ENCODE assay signal across 8 cellular contexts in the genomic region with DNA sequence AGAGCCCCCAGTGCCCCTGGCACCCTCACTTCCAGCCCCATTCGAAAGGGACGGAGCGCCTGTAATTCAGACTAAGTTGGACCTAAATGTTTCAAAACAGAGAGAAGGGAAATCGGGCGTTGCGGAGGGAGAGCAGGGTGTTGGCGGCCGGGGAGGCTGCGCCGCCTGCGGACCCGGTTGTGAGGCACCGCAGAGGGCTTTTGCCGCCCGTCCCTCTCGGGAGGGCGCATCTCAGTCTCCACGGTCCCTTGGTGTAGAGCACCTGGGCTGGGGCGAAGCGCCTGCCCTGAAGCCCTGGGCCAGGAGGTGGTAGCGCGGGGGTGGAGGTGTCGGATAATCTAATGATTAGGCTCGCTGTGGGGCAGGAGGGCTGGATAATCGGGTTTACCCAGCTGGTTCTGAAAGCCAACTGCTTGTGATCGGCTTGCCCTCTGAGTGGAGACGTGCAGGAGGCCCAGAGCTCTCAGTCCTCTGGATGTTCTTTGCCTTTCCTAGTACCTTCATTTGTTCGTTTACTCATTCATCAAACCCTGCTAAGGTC. TPM values are rescaled to one million over a fixed set of nuclear protein-coding genes. Genes with fewer than 3 reads are reported as not detected.
DNase-seq lines count a peak whose midpoint lies in the region; ATAC-seq, FAIRE-seq and TF ChIP-seq lines count a peak whose summit lies in the region.

No MANE protein-coding gene starts in this region.

- FAIRE-seq in K562 (lab: Jason Lieb, UNC) = no peak

- no peak for TF ChIP-seq RAD21 in K562 (CRISPR knock-in tag; conservative IDR thresholded peaks at IDR 0.05 in 1 of 2, IDR thresholded peaks at IDR 0.05 in 1 of 2)

- H3K79me2 ChIP-seq in K562 (ENCODE audit: control insufficient read depth, insufficient read depth, low read length) = peaks cover 26% of the 10 kb centered on the region

- H3K9ac ChIP-seq in K562 (ENCODE audit: insufficient read depth in 1 of 2, low read depth in 2 of 2, low read length in 2 of 2) (peak overlapping the region; percentile 81 to 94), iPS-20b (ENCODE audit: low read depth, low read length) (peak overlapping the region; percentile 86; the same call in 1 of the 2 replicates)

- 0% methylated on average over 17 of the region's 28 CpGs for WGBS in K562 (ENCODE audit: insufficient coverage, low coverage, missing lambda C conversion rate)
- 0 to 1% (median 0%) methylated on average over 21 to 28 of the region's 28 CpGs for WGBS in spleen, 5 donors

- peak overlapping the region; percentile 94 for H2AFZ ChIP-seq in K562 (ENCODE audit: low read depth, low read length)

- DNase-seq in Caki2 (ENCODE audit: low read depth) = peak; percentile 21
- peak; percentile 9 to 28 (median 12) for DNase-seq in K562 (ENCODE audit: extremely low read depth in 1 of 4, low spot score in 3 of 4)
- DNase-seq in spleen = peak; percentile 88
- DNase-seq in NCI-H226 = no peak

- H3K4me1 ChIP-seq in HEK293 (ENCODE audit: control insufficient read depth, insufficient read depth, low read length) (peaks cover 6% of the 10 kb centered on the region), K562 (replicated peaks in 1 of 2; ENCODE audit: control insufficient read depth in 2 of 2, insufficient read depth in 2 of 2, low read length in 2 of 2) (peaks cover 16 to 20% of the 10 kb centered on the region in 2 experiments; a peak in 4 of 5 replicates), iPS-20b (ENCODE audit: insufficient read depth, low read length) (peaks cover 4% of the 10 kb centered on the region; the same call in 1 of the 2 replicates), spleen (peaks cover 5 to 41% (median 21%) of the 10 kb centered on the region in 6 donors)

- POLR2A ChIA-PET in HEK293 (lab: Yijun Ruan, JAX) = interaction anchor here (0.8 to 1.9 kb wide), 8 partner anchors 12 to 295 kb away, joined by 3 to 7 read pairs (median 4); partner anchors contain the start of genes JKAMP and L3HYPDH
- POLR2A ChIA-PET in K562 (lab: Yijun Ruan, JAX) = interaction anchor here (1.0 to 1.9 kb wide), 2 partner anchors 11 to 14 kb away, joined by 3 to 5 read pairs; no protein-coding TSS in a partner anchor

- no TSS peak for BruUV-seq in K562 (replicated peaks; lab: Mats Ljungman, UMichigan)

- H3K4me2 ChIP-seq in K562 (ENCODE audit: insufficient read depth, low read length) = peak overlapping the region; percentile 87

- peaks cover 13% of the 10 kb centered on the region; the same call in 1 of the 2 replicates for H4K20me1 ChIP-seq in K562 (replicated peaks; ENCODE audit: control insufficient read depth, insufficient read depth, low read length)

- H3K9me1 ChIP-seq in K562 (ENCODE audit: control insufficient read depth, insufficient read depth, low read length) = no peaks in the 10 kb centered on the region

- H3K4me3 ChIP-seq in HEK293 (ENCODE audit: low read depth, low read length) (peak overlapping the region; percentile 96), K562 (peak overlapping the region; percentile 91), iPS-20b (ENCODE audit: low read length) (peak overlapping the region; percentile 69), spleen (peak overlapping the region; percentile 72 to 93 (median 80))

- no peaks in the 10 kb centered on the region for H3K9me3 ChIP-seq in HEK293 (ENCODE audit: control insufficient read depth, insufficient read depth, low read depth, low read length)
- H3K9me3 ChIP-seq in K562 (replicated peaks; ENCODE audit: control insufficient read depth, insufficient read depth, low read depth, low read length) = no peaks in the 10 kb centered on the region
- no peaks in the 10 kb centered on the region for H3K9me3 ChIP-seq in iPS-20b (ENCODE audit: insufficient read depth, low read depth, low read length)
- H3K9me3 ChIP-seq in spleen = no peaks in the 10 kb centered on the region

- H3K27ac ChIP-seq in HEK293 (ENCODE audit: extremely low read depth, low read depth, low read length) (peak overlapping the region; percentile 85), K562 (ENCODE audit: extremely low read depth, low read depth, low read length) (peak overlapping the region; percentile 90), iPS-20b (ENCODE audit: low read length) (no peak overlapping the region), spleen (peak overlapping the region; percentile 93 to 97 (median 96))

- in situ Hi-C loops in Caki2 (cut with HindIII; ENCODE audit: low pct_unique_long_range_greater_than_20kb, low sequenced_read_pairs) (no loop called here), K562 (cut with MboI) (no loop called here)

- H3K27me3 ChIP-seq in K562 (ENCODE audit: control insufficient read depth in 2 of 2, insufficient read depth in 2 of 2, low read length in 2 of 2) (no peaks in the 10 kb centered on the region), iPS-20b (ENCODE audit: insufficient read depth, low read length) (peaks cover 37% of the 10 kb centered on the region), spleen (replicated peaks in 1 of 7) (peaks cover 0 to 6% (median 0%) of the 10 kb centered on the region in 7 donors)

- ATAC-seq in SK-N-SH treated with all-trans-retinoic acid at 6 μM for 48 hours (peak; percentile 14), K562 (peak; percentile 23), HG03095 (IDR thresholded peaks at IDR 0.05; ENCODE audit: unreplicated experiment) (no peak)

- CTCF ChIA-PET in HEK293 (lab: Yijun Ruan, JAX) (interaction anchor here (0.7 to 1.0 kb wide), 4 partner anchors 16 to 294 kb away, joined by 3 read pairs; no protein-coding TSS in a partner anchor), K562 (lab: Yijun Ruan, JAX; ENCODE audit: low intra/inter-chr PET ratio) (no interaction called here)

- TF ChIP-seq EP300 in K562 (IDR thresholded peaks at IDR 0.05; ENCODE audit: low read length) = no peak

- H3K36me3 ChIP-seq in HEK293 (ENCODE audit: control insufficient read depth in 2 of 2, insufficient read depth in 1 of 2, low read length in 2 of 2) (no peaks in the 10 kb centered on the region), K562 (ENCODE audit: control insufficient read depth, insufficient read depth, low read length) (no peaks in the 10 kb centered on the region), iPS-20b (ENCODE audit: insufficient read depth, low read depth, low read length) (no peaks in the 10 kb centered on the region), spleen (no peaks in the 10 kb centered on the region)

- TF ChIP-seq CTCF in HEK293 (tag by site-specific recombination; IDR thresholded peaks at IDR 0.05) (no peak), K562 (IDR thresholded peaks at IDR 0.05 in 2 of 3, conservative IDR thresholded peaks at IDR 0.05 in 1 of 3; ENCODE audit: insufficient read depth in 2 of 3, low read depth in 1 of 3, low read length in 3 of 3) (no peak), spleen (IDR thresholded peaks at IDR 0.05 in 8 of 11, conservative IDR thresholded peaks at IDR 0.05 in 3 of 11) (no peak)

- TF ChIP-seq POLR2A in K562 (conservative IDR thresholded peaks at IDR 0.05) (no peak), spleen (IDR thresholded peaks at IDR 0.05) (no peak)

- intact Hi-C loops in K562 (cut with micrococcal nuclease) (loop anchor here (5.0 kb wide), 1 partner anchor 892 kb away; the partner anchor contains the start of gene ARID4A), spleen (cut with DNase I; ENCODE audit: low total_unique reads) (no loop called here)

TF ChIP-seq in HEK293, 187 proteins besides CTCF, POLR2A, EP300 and RAD21 (continues in another document):
- peak; percentile 77 for TF ChIP-seq ZBTB48 (tag by site-specific recombination; IDR thresholded peaks at IDR 0.05)

TF ChIP-seq in SK-N-SH treated with all-trans-retinoic acid at 6 μM for 48 hours, 23 proteins besides CTCF, POLR2A, EP300 and RAD21 (continues in another document):
- TF ChIP-seq ZFP30 (CRISPR knock-in tag; IDR thresholded peaks at IDR 0.05) (no peak), ZFP3 (CRISPR knock-in tag; IDR thresholded peaks at IDR 0.05) (no peak), TCF4 (CRISPR knock-in tag; IDR thresholded peaks at IDR 0.05; ENCODE audit: borderline replicate concordance) (no peak), CSDC2 (CRISPR knock-in tag; IDR thresholded peaks at IDR 0.05) (no peak)

TF ChIP-seq in K562, 482 proteins besides CTCF, POLR2A, EP300 and RAD21 (continues in another document):
- no peak for TF ChIP-seq NELFE (IDR thresholded peaks at IDR 0.05; ENCODE audit: insufficient read depth, insufficient read length)
- no peak for TF ChIP-seq SMARCA5 (IDR thresholded peaks at IDR 0.05)

RNA-seq across cellular contexts. Expression of gene DAAM1, which starts 0.9 kb away (rescaled TPM):
- 0.57 and 0.78 TPM in 2 replicates for total RNA-seq in Caki2 (2014; rRNA removed; shearing (Covaris generic); ENCODE audit: low replicate concordance)
- 14.8 and 51.6 TPM in 2 replicates for total RNA-seq in K562 (2011; cell fraction: chromatin; rRNA removed; ENCODE audit: low replicate concordance)
- 7.2 and 11.1 TPM in 2 replicates for total RNA-seq in K562 (2011; cell fraction: nucleolus; rRNA removed)
- total RNA-seq in K562 (2011; cell fraction: nucleoplasm; rRNA removed) = 19.7 and 34.7 TPM in 2 replicates
- 3.0 and 4.3 TPM in 2 replicates for total RNA-seq in K562 (2014; rRNA removed)
- 6.7 and 10.9 TPM in 2 replicates for total RNA-seq in K562 (2014; rRNA removed; fragmentation: Illumina TruSeq; extraction: Trizol)
- 4.6 and 5.5 TPM in 2 replicates for total RNA-seq in K562 (2015; rRNA removed; fragmentation: Illumina TruSeq; extraction: Trizol)
- 10.5 and 11.6 TPM in 2 replicates for total RNA-seq in K562 (2021)
- 8.4 and 10.5 TPM in 2 replicates for polyA plus RNA-seq in K562 (2011; rRNA removed)
- polyA plus RNA-seq in K562 (2011; cell fraction: cytosol; rRNA removed) = 1.2 and 3.4 TPM in 2 replicates
- polyA plus RNA-seq in K562 (2011; cell fraction: nucleus; rRNA removed) = 5.4 and 10.2 TPM in 2 replicates
- 3.9 and 5.9 TPM in 2 replicates for polyA plus RNA-seq in K562 (2012)
- polyA plus RNA-seq in K562 (2014; fragmentation: Illumina TruSeq; extraction: Trizol) = 8.2 and 10.6 TPM in 2 replicates
- polyA plus RNA-seq in K562 (2014; fragmentation: Nextera tagmentation; extraction: Ambion mirVana) = 1 to 10 TPM; 3.6 to 6.3 TPM
- 5.0 and 7.0 TPM in 2 replicates for polyA plus RNA-seq in K562 (2014; rRNA removed)
- 38.4 and 55.9 TPM in 2 replicates for polyA minus RNA-seq in K562 (2011; rRNA and poly(A)+ RNA removed)
- polyA minus RNA-seq in K562 (2011; cell fraction: cytosol; rRNA and poly(A)+ RNA removed) = 3.5 and 3.6 TPM in 2 replicates
- 20.7 and 36.2 TPM in 2 replicates for polyA minus RNA-seq in K562 (2011; cell fraction: nucleus; rRNA and poly(A)+ RNA removed)
- total RNA-seq in spleen = 10 to 100 TPM; 27.1 to 76.1 (median 37.5) TPM
- 10 to 100 TPM in 1 of 3 donors, 1 to 10 TPM in 2; 8.3 to 10.7 (median 9.7) TPM for polyA plus RNA-seq in spleen
